Comparison of ENCODE assay signal across 8 cellular contexts in the genomic region with DNA sequence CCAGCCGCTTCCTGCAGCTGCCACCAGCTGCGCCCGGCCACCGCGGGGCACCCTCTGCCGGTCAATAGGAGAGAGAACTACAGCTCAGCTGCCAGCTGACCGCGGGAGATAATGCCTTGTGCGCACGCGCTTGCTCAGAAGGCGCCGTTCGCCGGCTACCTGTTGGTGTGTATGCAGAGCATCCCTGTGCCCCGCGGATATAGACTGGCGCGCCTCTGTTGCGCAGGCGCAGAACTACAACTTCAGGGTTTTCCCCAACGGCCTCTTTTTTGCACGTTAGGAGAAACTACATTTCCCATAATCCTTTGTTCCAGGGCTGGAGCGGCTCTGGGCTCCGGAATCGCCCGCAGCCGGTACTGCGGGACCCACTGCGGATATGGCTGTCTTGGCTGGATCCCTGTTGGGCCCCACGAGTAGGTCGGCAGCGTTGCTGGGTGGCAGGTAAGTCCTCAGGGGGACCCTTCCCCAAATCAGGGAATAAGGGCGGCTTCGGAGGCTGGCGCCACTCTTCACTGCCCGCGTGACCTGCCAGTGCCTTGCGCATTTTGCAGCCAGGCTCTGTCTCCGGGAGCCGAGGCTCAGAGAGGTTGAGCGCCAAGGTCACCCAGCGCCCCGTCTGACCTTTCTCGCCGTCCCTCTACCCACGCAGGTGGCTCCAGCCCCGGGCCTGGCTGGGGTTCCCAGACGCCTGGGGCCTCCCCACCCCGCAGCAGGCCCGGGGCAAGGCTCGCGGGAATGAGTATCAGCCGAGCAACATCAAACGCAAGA. TPM values are rescaled to one million over a fixed set of nuclear protein-coding genes. Genes with fewer than 3 reads are reported as not detected.
A peak's percentile ranks its signal among the peaks of the same experiment; 100 is the strongest.
DNase-seq lines count a peak whose midpoint lies in the region; ATAC-seq, FAIRE-seq and TF ChIP-seq lines count a peak whose summit lies in the region.

A gene (plus strand): TSS at position 356 of the 768 bp plus-strand sequence. CDS start 21 bp downstream, at position 377.

- H3K4me1 ChIP-seq in pancreas (peaks cover 5 to 34% (median 17%) of the 10 kb centered on the region in 3 donors), tibial nerve (peaks cover 0 to 69% (median 42%) of the 10 kb centered on the region in 4 donors)

- H3K9me3 ChIP-seq in SU-DHL-6 (ENCODE audit: insufficient read depth, low read length): no peaks in the 10 kb centered on the region
- no peaks in the 10 kb centered on the region for H3K9me3 ChIP-seq in pancreas
- no peaks in the 10 kb centered on the region for H3K9me3 ChIP-seq in tibial nerve

- H3K9ac ChIP-seq in SU-DHL-6 (ENCODE audit: low read length): peak within 1 kb of the TSS; percentile 87

- DNase-seq in GM12864 (ENCODE audit: low read depth): peak; percentile 98
- peak; percentile 100 for DNase-seq in NCI-H1105 treated with DMSO at 0.1 percent for 48 hours (lab: John Stamatoyannopoulos, UW)
- peak; percentile 87 for DNase-seq in activated naive CD8-positive, alpha-beta T cell treated with anti-CD3 and anti-CD28 coated beads, Interleukin-2, amount 50 U/mL, for 16 hours (ENCODE audit: low read depth, low spot score)
- DNase-seq in Right ventricle myocardium inferior (ENCODE audit: missing footprints): peak; percentile 96
- DNase-seq in pancreas: peak; percentile 96 to 100 (median 99)
- peak; percentile 82 to 89 for DNase-seq in tibial nerve (ENCODE audit: low spot score in 2 of 2)

- peak within 1 kb of the TSS; percentile 82 for H3K4me3 ChIP-seq in GM12864 (ENCODE audit: low read depth, low read length)
- H3K4me3 ChIP-seq in SU-DHL-6 (ENCODE audit: insufficient read depth, low read length, poor library complexity, severe bottlenecking): peak within 1 kb of the TSS; percentile 91
- peak within 1 kb of the TSS; percentile 49 to 86 (median 71) for H3K4me3 ChIP-seq in pancreas
- H3K4me3 ChIP-seq in tibial nerve: peak within 1 kb of the TSS; percentile 66 to 72 (median 68)

- peak; percentile 84 for FAIRE-seq in pancreas (lab: Jason Lieb, UNC)

- H3F3A ChIP-seq in SU-DHL-6 (ENCODE audit: insufficient read depth): peaks cover 25% of the 10 kb centered on the region

- H3K9me2 ChIP-seq in SU-DHL-6 (replicated peaks; ENCODE audit: insufficient read depth, low read length): no peaks in the 10 kb centered on the region

- ATAC-seq in HG02642 (IDR thresholded peaks at IDR 0.05; ENCODE audit: poor library complexity, unreplicated experiment) (peak; percentile 71), Right ventricle myocardium inferior (peak; percentile 68), pancreas (peak; percentile 73 to 83 (median 78))

- H3K79me2 ChIP-seq in SU-DHL-6 (ENCODE audit: insufficient read depth, low read length): peaks cover 21% of the 10 kb centered on the region

- intact Hi-C loops in Right ventricle myocardium inferior (cut with DNase I): loop anchor here (1.0 to 2.0 kb wide), 2 partner anchors 31 to 38 kb away; a partner anchor contains a TSS
- intact Hi-C loops in pancreas (cut with DNase I): no loop called here

- peak within 1 kb of the TSS; percentile 100 for H3K4me2 ChIP-seq in SU-DHL-6 (ENCODE audit: low read depth, low read length, poor library complexity, severe bottlenecking)

- H3K27ac ChIP-seq in SU-DHL-6 (ENCODE audit: low read depth, low read length) (peak within 1 kb of the TSS; percentile 87), pancreas (peak within 1 kb of the TSS; percentile 79 to 90 (median 88)), tibial nerve (peak within 1 kb of the TSS; percentile 81 to 90 (median 86))

- H2AFZ ChIP-seq in SU-DHL-6 (ENCODE audit: low read depth, low read length, severe bottlenecking): peak within 1 kb of the TSS; percentile 57

- H3K36me3 ChIP-seq in SU-DHL-6 (ENCODE audit: low read length) (no peaks in the 10 kb centered on the region), pancreas (no peaks in the 10 kb centered on the region), tibial nerve (peaks cover 0 to 8% (median 0%) of the 10 kb centered on the region in 3 donors)

- TF ChIP-seq EP300 in tibial nerve (IDR thresholded peaks at IDR 0.05): peak; percentile 84 to 86

- peak; percentile 55 to 81 for TF ChIP-seq POLR2A in tibial nerve (IDR thresholded peaks at IDR 0.05)

- WGBS in pancreas, 2 donors: 0 to 1% methylated on average over 53 to 55 of the region's 55 CpGs
- WGBS in tibial nerve, 2 donors: 0% methylated on average over 25 to 27 of the region's 55 CpGs

- H3K27me3 ChIP-seq in SU-DHL-6 (ENCODE audit: low read length) (no peaks in the 10 kb centered on the region), pancreas (no peaks in the 10 kb centered on the region), tibial nerve (no peaks in the 10 kb centered on the region)

- no peaks in the 10 kb centered on the region for H4K20me1 ChIP-seq in SU-DHL-6 (ENCODE audit: low read depth, low read length)

- peak; percentile 79 for TF ChIP-seq CTCF in GM12864 (IDR thresholded peaks at IDR 0.05; ENCODE audit: low read depth, low read length, missing control alignments)
- peak; percentile 58 for TF ChIP-seq CTCF in SU-DHL-6 (IDR thresholded peaks at IDR 0.05; ENCODE audit: insufficient read depth, low read length, poor library complexity, severe bottlenecking)
- peak; percentile 48 to 85 (median 79) for TF ChIP-seq CTCF in pancreas (IDR thresholded peaks at IDR 0.05)
- peak; percentile 58 to 94 (median 89) for TF ChIP-seq CTCF in tibial nerve (IDR thresholded peaks at IDR 0.05)

RNA-seq across cellular contexts. Expression of the gene that starts here (rescaled TPM):
- total RNA-seq in Right ventricle myocardium inferior: 200 TPM
- 10 to 100 TPM; 32.4 to 41.9 (median 37.1) TPM for total RNA-seq in pancreas
- 10 to 100 TPM; 42.9 to 78.1 TPM for polyA plus RNA-seq in pancreas
- 100 to 1,000 TPM; 143 to 187 (median 175) TPM for total RNA-seq in tibial nerve

Comparison
In these comparisons a context has a peak if more than half of its experiments do, and no peak if none do; other contexts are left out.
1. Peak in every context shown above with its lines: DNase-seq, ATAC-seq, H3K4me3 ChIP-seq and H3K27ac ChIP-seq.